In the genomic region with DNA sequence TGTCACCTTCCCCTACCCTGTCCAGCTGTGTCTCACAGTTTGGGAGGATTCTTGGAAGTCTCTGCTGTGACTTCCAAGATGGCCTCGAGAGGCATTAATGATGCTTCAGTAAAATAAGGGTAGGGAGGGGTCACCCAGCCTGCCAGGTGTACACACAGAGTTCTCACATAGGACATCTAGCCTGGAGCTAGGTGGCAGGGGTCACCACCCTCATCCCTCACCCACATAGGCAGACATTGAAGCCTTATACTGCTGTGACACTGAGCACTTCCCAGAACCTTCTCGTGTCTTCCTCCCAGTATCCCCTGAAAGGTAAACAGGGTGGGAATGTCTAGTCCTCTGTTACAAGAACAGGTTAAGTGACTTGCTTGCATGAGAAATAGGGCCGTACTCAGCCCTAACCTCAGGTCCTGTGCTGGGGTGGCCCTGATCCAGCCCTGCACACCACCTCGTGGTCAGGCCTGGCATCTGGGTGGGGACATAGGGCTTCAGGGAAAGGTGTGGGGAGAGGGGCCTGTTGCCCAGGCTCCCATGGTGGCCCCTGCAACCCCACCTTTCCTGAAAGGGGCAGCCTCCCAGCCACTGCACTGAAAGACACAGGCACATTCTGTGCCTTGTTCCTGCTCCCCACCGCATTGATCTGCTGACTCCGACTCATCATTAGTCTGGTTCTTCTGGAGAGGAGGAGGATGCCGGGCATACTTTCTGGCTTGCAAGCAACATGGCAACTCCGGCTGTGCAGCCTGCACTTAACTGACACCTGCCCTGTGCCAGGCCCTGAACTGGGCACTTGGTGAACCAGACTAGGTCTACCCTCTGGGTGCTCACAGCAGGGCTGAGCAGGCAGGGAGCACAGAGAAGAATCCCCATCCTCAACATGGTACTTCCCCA, we compare ENCODE assay signal across 12 cellular contexts. TPM values are rescaled to one million over a fixed set of nuclear protein-coding genes. Genes with fewer than 3 reads are reported as not detected.
DNase-seq lines count a peak whose midpoint lies in the region; ATAC-seq and TF ChIP-seq lines count a peak whose summit lies in the region.
"Had no signal": no experiment of that assay in that cellular context is flagged by ENCODE, and none has a peak within 500 bp of the region (broad histone marks: within the 10 kb centered on the region; RNA-seq: fewer than 3 reads in every experiment).

No MANE protein-coding gene starts in this region.

- H4K5ac ChIP-seq in H9 (ENCODE audit: insufficient read length, low read depth, low read length): no peak overlapping the region

- H3K9me3 ChIP-seq in GM23248 (ENCODE audit: low read depth): no peaks in the 10 kb centered on the region
- H3K9me3 ChIP-seq in SK-N-SH: no peaks in the 10 kb centered on the region
- H3K9me3 ChIP-seq in H9 (ENCODE audit: control insufficient read depth, low read depth, low read length): no peaks in the 10 kb centered on the region
- no peaks in the 10 kb centered on the region for H3K9me3 ChIP-seq in ovary
- H3K9me3 ChIP-seq: testis had no signal

- H3K9me3 Mint-ChIP-seq in stimulated activated effector memory CD8-positive, alpha-beta T cell treated with anti-CD3 and anti-CD28 coated beads, Interleukin-12 subunit alpha, Interleukin-12 subunit beta, amount 100 ng/mL, for 72 hours: no peaks in the 10 kb centered on the region
- H3K9me3 Mint-ChIP-seq in H9: no peaks in the 10 kb centered on the region
- H3K9me3 Mint-ChIP-seq: activated T-helper 2 cell treated with anti-CD3 and anti-CD28 coated beads, Interferon-gamma antibody, Interleukin-2, Interleukin-4, amounts not matched to agents 10 μg/mL and 5 μg/mL and 100 μg/mL, durations not matched to agents 14 hours and 24 hours and 36 hours had no signal

- TF ChIP-seq EP300 in SK-N-SH (IDR thresholded peaks at IDR 0.05; ENCODE audit: borderline replicate concordance in 1 of 2, low read depth in 1 of 2, low read length in 1 of 2): no peak
- TF ChIP-seq EP300 in ovary (IDR thresholded peaks at IDR 0.05): no peak

- TF ChIP-seq POLR2A in ovary (IDR thresholded peaks at IDR 0.05): no peak

- WGBS in GM23248 (ENCODE audit: low coverage in 1 of 2, low lambda C conversion rate in 2 of 2, missing lambda C conversion rate in 2 of 2), 2 experiments: 37 to 41% methylated on average over 8 of the region's 8 CpGs
- WGBS in SK-N-SH (ENCODE audit: low lambda C conversion rate): 66% methylated on average over 7 of the region's 8 CpGs
- WGBS in H9 (ENCODE audit: extremely low coverage, insufficient read length, low lambda C conversion rate): no CpG with 5 or more reads among the region's 8 CpGs
- 68 to 83% (median 76%) methylated on average over 8 of the region's 8 CpGs for WGBS in ovary, 3 donors

- H3F3A ChIP-seq in GM23248 (ENCODE audit: insufficient read depth): 0 out of 2 replicates have a peak, but pooled peaks cover 5% of the 10 kb centered on the region
- H3F3A ChIP-seq in SK-N-SH (replicated peaks; ENCODE audit: insufficient read depth): peaks cover 5% of the 10 kb centered on the region

- H3K14ac ChIP-seq in H9 (ENCODE audit: insufficient read depth, low read length): no peak overlapping the region

- H2AK5ac ChIP-seq in H9 (ENCODE audit: insufficient read length, low read length): no peak overlapping the region

- H3T11ph ChIP-seq in H9 (ENCODE audit: low read length): no peak overlapping the region

- H2BK120ac ChIP-seq in H9 (ENCODE audit: low read depth, low read length, poor library complexity, severe bottlenecking): no peak overlapping the region

- POLR2A ChIA-PET in SK-N-SH (lab: Yijun Ruan, JAX): interaction anchor here (1.0 to 4.3 kb wide), 4 partner anchors 100 to 107 kb away, joined by 3 to 49 read pairs (median 11); partner anchors contain the start of gene CFAP20

- 0 out of 2 replicates have a peak overlapping the region, but pooled peaks have one; percentile 9 for H3K27ac ChIP-seq in GM23248
- H3K27ac ChIP-seq in SK-N-SH (ENCODE audit: low read depth in 2 of 2, low read length in 1 of 2): peak overlapping the region; percentile 51 to 88; a peak in 3 of 4 replicates
- no peak overlapping the region for H3K27ac ChIP-seq in H9 (ENCODE audit: insufficient read length, low read depth, low read length)
- no peak overlapping the region for H3K27ac ChIP-seq in ovary
- H3K27ac ChIP-seq: KMS-11 had no signal

- no peak overlapping the region for H4K8ac ChIP-seq in H9 (replicated peaks; ENCODE audit: insufficient read length, low read depth, low read length)

- no peak overlapping the region for H3K18ac ChIP-seq in H9 (ENCODE audit: insufficient read length, low read depth, low read length)

- no peak overlapping the region for H3K4me3 Mint-ChIP-seq in stimulated activated effector memory CD8-positive, alpha-beta T cell treated with anti-CD3 and anti-CD28 coated beads, Interleukin-12 subunit alpha, Interleukin-12 subunit beta, amount 100 ng/mL, for 72 hours
- H3K4me3 Mint-ChIP-seq in H9: peak overlapping the region in 1 of 2 experiments; percentile 10; a peak in 2 of 5 replicates

- intact Hi-C loops in ovary (cut with DNase I): loop anchor here (5.0 to 10.0 kb wide), 4 partner anchors 100 to 473 kb away; partner anchors contain the start of genes CSNK2A2 (in 2 of the 4) and CFAP20 (in 1 of the 4)

- H3K4me2 ChIP-seq in GM23248 (ENCODE audit: unreplicated experiment) (no peak overlapping the region), SK-N-SH (peak overlapping the region; percentile 61), H9 (ENCODE audit: insufficient read depth, insufficient read length, low read length) (no peak overlapping the region)
- H3K4me2 ChIP-seq: KMS-11 had no signal

- H3K79me1 ChIP-seq in H9 (ENCODE audit: insufficient read depth, low read depth, low read length, poor library complexity, severe bottlenecking): no peaks in the 10 kb centered on the region

- peaks cover 19% of the 10 kb centered on the region for H3K4me1 Mint-ChIP-seq in stimulated activated effector memory CD8-positive, alpha-beta T cell treated with anti-CD3 and anti-CD28 coated beads, Interleukin-12 subunit alpha, Interleukin-12 subunit beta, amount 100 ng/mL, for 72 hours
- H3K4me1 Mint-ChIP-seq in H9: peaks cover 23 to 35% of the 10 kb centered on the region in 2 experiments

- peaks cover 24% of the 10 kb centered on the region for H3K36me3 Mint-ChIP-seq in stimulated activated effector memory CD8-positive, alpha-beta T cell treated with anti-CD3 and anti-CD28 coated beads, Interleukin-12 subunit alpha, Interleukin-12 subunit beta, amount 100 ng/mL, for 72 hours
- H3K36me3 Mint-ChIP-seq in H9 (ENCODE audit: insufficient read depth in 1 of 3, low read depth in 3 of 3): peaks cover 0 to 2% (median 0%) of the 10 kb centered on the region in 3 experiments; a peak in 2 of 7 replicates

- H3K4me3 ChIP-seq in GM23248 (no peak overlapping the region), SK-N-SH (ENCODE audit: low read depth in 2 of 2, low read length in 1 of 2) (no peak overlapping the region), fibroblast of villous mesenchyme (ENCODE audit: low read depth, low read length) (no peak overlapping the region), ovary (no peak overlapping the region)
- H3K4me3 ChIP-seq: testis had no signal

- DNase-seq in GM23248 (peak; percentile 83), SK-N-SH (peak; percentile 11), fibroblast of villous mesenchyme (ENCODE audit: low read depth) (peak; percentile 65), iPS-NIHi11 (ENCODE audit: low spot score) (no peak), H9 (no peak), NCI-H1417 treated with DMSO at 0.1 percent for 48 hours (lab: John Stamatoyannopoulos, UW) (no peak), ovary (no peak)
- no peak for DNase-seq in stimulated activated effector memory CD8-positive, alpha-beta T cell treated with anti-CD3 and anti-CD28 coated beads, Interleukin-12 subunit alpha, Interleukin-12 subunit beta, amount 100 ng/mL, for 72 hours (ENCODE audit: low spot score in 2 of 2)
- DNase-seq: effector CD4-positive, alpha-beta T cell had no signal

- CTCF ChIA-PET in SK-N-SH (lab: Yijun Ruan, JAX): interaction anchor here (0.6 to 7.4 kb wide), 20 partner anchors 11 to 375 kb away, joined by 3 to 123 read pairs (median 4); partner anchors contain the start of genes CFAP20, USB1 and ZNF319

- no peak overlapping the region for H2BK5ac ChIP-seq in H9 (ENCODE audit: insufficient read length, low read length)

- H3K27me3 ChIP-seq in GM23248 (replicated peaks; ENCODE audit: insufficient read depth): no peaks in the 10 kb centered on the region; the same call in 1 of the 2 replicates
- H3K27me3 ChIP-seq in SK-N-SH (ENCODE audit: insufficient read depth): peaks cover 5% of the 10 kb centered on the region; the same call in 1 of the 2 replicates
- H3K27me3 ChIP-seq in H9 (ENCODE audit: insufficient read depth, low read length): no peaks in the 10 kb centered on the region
- H3K27me3 ChIP-seq in ovary: no peaks in the 10 kb centered on the region
- H3K27me3 ChIP-seq: testis had no signal

- peaks cover 15% of the 10 kb centered on the region for H3K4me1 ChIP-seq in GM23248 (ENCODE audit: insufficient read depth)
- peaks cover 13 to 43% of the 10 kb centered on the region in 2 experiments for H3K4me1 ChIP-seq in SK-N-SH (ENCODE audit: control insufficient read depth in 1 of 2, insufficient read depth in 2 of 2, low read depth in 1 of 2, low read length in 1 of 2)
- peaks cover 6% of the 10 kb centered on the region; the same call in 1 of the 2 replicates for H3K4me1 ChIP-seq in H9 (ENCODE audit: insufficient read depth, low read length)
- H3K4me1 ChIP-seq in ovary (ENCODE audit: insufficient read depth): peaks cover 9% of the 10 kb centered on the region

- H3K23me2 ChIP-seq in H9 (ENCODE audit: insufficient read length, low read depth, low read length, poor library complexity, severe bottlenecking): peaks cover 5% of the 10 kb centered on the region

- H4K20me1 ChIP-seq in GM23248 (ENCODE audit: insufficient read depth): no peaks in the 10 kb centered on the region
- no peaks in the 10 kb centered on the region for H4K20me1 ChIP-seq in SK-N-SH (ENCODE audit: insufficient read depth)
- H4K20me1 ChIP-seq in H9 (ENCODE audit: control insufficient read depth, insufficient read depth, insufficient read length): no peaks in the 10 kb centered on the region

- H3K27me3 Mint-ChIP-seq in H9 (ENCODE audit: low read depth): peaks cover 12% of the 10 kb centered on the region

- in situ Hi-C loops in GM23248 (cut with MboI): loop anchor here (10.0 to 25.0 kb wide), 2 partner anchors 293 to 465 kb away; no protein-coding TSS in a partner anchor

- H3K36me3 ChIP-seq in GM23248 (ENCODE audit: low read depth) (no peaks in the 10 kb centered on the region; the same call in 1 of the 2 replicates), SK-N-SH (replicated peaks in 1 of 2; ENCODE audit: control insufficient read depth in 1 of 2, insufficient read depth in 2 of 2, low read length in 1 of 2) (peaks cover 0 to 8% of the 10 kb centered on the region in 2 experiments), ovary (no peaks in the 10 kb centered on the region)

- H3K27ac Mint-ChIP-seq in stimulated activated effector memory CD8-positive, alpha-beta T cell treated with anti-CD3 and anti-CD28 coated beads, Interleukin-12 subunit alpha, Interleukin-12 subunit beta, amount 100 ng/mL, for 72 hours: peak overlapping the region; percentile 62
- H3K27ac Mint-ChIP-seq in H9: no peak overlapping the region
- H3K27ac Mint-ChIP-seq: activated T-helper 2 cell treated with anti-CD3 and anti-CD28 coated beads, Interferon-gamma antibody, Interleukin-2, Interleukin-4, amounts not matched to agents 10 μg/mL and 5 μg/mL and 100 μg/mL, durations not matched to agents 14 hours and 24 hours and 36 hours had no signal

- no peak for TF ChIP-seq CTCF in SK-N-SH (IDR thresholded peaks at IDR 0.05)
- TF ChIP-seq CTCF in fibroblast of villous mesenchyme (IDR thresholded peaks at IDR 0.05; ENCODE audit: insufficient read depth, low read depth, low read length): no peak
- no peak for TF ChIP-seq CTCF in H9 (conservative IDR thresholded peaks at IDR 0.05)
- TF ChIP-seq CTCF in ovary (IDR thresholded peaks at IDR 0.05): no peak

- H3K9ac ChIP-seq in GM23248 (no peak overlapping the region), SK-N-SH (no peak overlapping the region), H9 (ENCODE audit: extremely low read depth, insufficient read length, low read length) (no peak overlapping the region)
- H3K9ac ChIP-seq: KMS-11 had no signal

- H3K79me2 ChIP-seq in GM23248 (ENCODE audit: insufficient read depth): no peaks in the 10 kb centered on the region
- no peaks in the 10 kb centered on the region for H3K79me2 ChIP-seq in SK-N-SH (ENCODE audit: insufficient read depth)
- no peaks in the 10 kb centered on the region for H3K79me2 ChIP-seq in H9 (ENCODE audit: insufficient read depth, low read length)

- TF ChIP-seq RAD21 in SK-N-SH (IDR thresholded peaks at IDR 0.05; ENCODE audit: low read length): no peak

- H2AFZ ChIP-seq in GM23248: no peak overlapping the region
- H2AFZ ChIP-seq in SK-N-SH (ENCODE audit: low read depth): no peak overlapping the region
- no peak overlapping the region for H2AFZ ChIP-seq in H9 (ENCODE audit: low read length)

- no peak overlapping the region for H3K56ac ChIP-seq in H9 (ENCODE audit: insufficient read length, low read depth, low read length)

- H2BK12ac ChIP-seq in H9 (ENCODE audit: insufficient read length, low read depth, low read length): no peak overlapping the region

- H3K9me2 ChIP-seq in GM23248 (ENCODE audit: insufficient read depth) (no peaks in the 10 kb centered on the region), SK-N-SH (no peaks in the 10 kb centered on the region)

- no peak overlapping the region for H2BK20ac ChIP-seq in H9 (ENCODE audit: low read depth, low read length, poor library complexity, severe bottlenecking)

- H4K91ac ChIP-seq in H9 (ENCODE audit: insufficient read length, low read depth, low read length): no peak overlapping the region

- no peak overlapping the region for H2BK15ac ChIP-seq in H9 (ENCODE audit: low read depth, low read length)

- no peak for ATAC-seq in stimulated activated effector memory CD8-positive, alpha-beta T cell treated with anti-CD3 and anti-CD28 coated beads, Interleukin-12 subunit alpha, Interleukin-12 subunit beta, amount 100 ng/mL, for 72 hours

- no peak overlapping the region for H3K4ac ChIP-seq in H9 (ENCODE audit: low read depth, low read length)

- no peak overlapping the region for H3K23ac ChIP-seq in H9 (ENCODE audit: insufficient read length, low read depth, low read length)

RNA-seq across cellular contexts. Expression of gene MMP15, which starts 3.6 kb away (rescaled TPM):
- total RNA-seq in GM23248 (2014; rRNA removed; shearing (Covaris generic)): 1.4 and 1.6 TPM in 2 replicates
- polyA plus RNA-seq in GM23248 (2016; fragmentation: Nextera tagmentation; extraction: Ambion mirVana) (0.39 and 0.45 TPM in 2 replicates), SK-N-SH (2012; rRNA removed) (2.6 and 3.1 TPM in 2 replicates), ovary (1 to 10 TPM; 1.2 to 2.6 TPM)
- 1.1 and 2.2 TPM in 2 replicates for polyA plus RNA-seq in SK-N-SH (2012; cell fraction: cytosol; rRNA removed)
- 3.5 and 3.9 TPM in 2 replicates for polyA plus RNA-seq in SK-N-SH (2012; cell fraction: nucleus; rRNA removed)
- total RNA-seq in fibroblast of villous mesenchyme (2.6 and 2.9 TPM in 2 replicates), H9 (2021) (32.9 and 33.6 TPM in 2 replicates), ovary (1 to 10 TPM in 5 of 7 donors, under 1 TPM in 2; 0.86 to 6.7 (median 2.6) TPM)

RNA-seq across cellular contexts. Expression of gene USB1, which starts 20.7 kb away (rescaled TPM):
- 7.6 and 19.7 TPM in 2 replicates for total RNA-seq in GM23248 (2014; rRNA removed; shearing (Covaris generic))
- 48.4 and 48.6 TPM in 2 replicates for polyA plus RNA-seq in GM23248 (2016; fragmentation: Nextera tagmentation; extraction: Ambion mirVana)
- 87.3 and 94.1 TPM in 2 replicates for polyA plus RNA-seq in SK-N-SH (2012; rRNA removed)
- polyA plus RNA-seq in SK-N-SH (2012; cell fraction: cytosol; rRNA removed): 53.0 and 69.3 TPM in 2 replicates
- 39.0 and 44.4 TPM in 2 replicates for polyA plus RNA-seq in SK-N-SH (2012; cell fraction: nucleus; rRNA removed)
- total RNA-seq in fibroblast of villous mesenchyme: 24.5 and 32.4 TPM in 2 replicates
- 65.0 and 65.6 TPM in 2 replicates for total RNA-seq in H9 (2021)
- total RNA-seq in ovary: 10 to 100 TPM in 6 of 7 donors, 1 to 10 TPM in 1; 8.5 to 30.7 (median 22.5) TPM
- polyA plus RNA-seq in ovary: 10 to 100 TPM; 13.6 to 26.9 TPM

RNA-seq across cellular contexts. Expression of gene ZNF319, which starts 21.4 kb away (rescaled TPM):
- 0.63 and 8.2 TPM in 2 replicates for total RNA-seq in GM23248 (2014; rRNA removed; shearing (Covaris generic))
- polyA plus RNA-seq in GM23248 (2016; fragmentation: Nextera tagmentation; extraction: Ambion mirVana): 4.6 and 4.9 TPM in 2 replicates
- 4.8 and 7.6 TPM in 2 replicates for polyA plus RNA-seq in SK-N-SH (2012; rRNA removed)
- polyA plus RNA-seq in SK-N-SH (2012; cell fraction: cytosol; rRNA removed): 3.2 and 5.1 TPM in 2 replicates
- polyA plus RNA-seq in SK-N-SH (2012; cell fraction: nucleus; rRNA removed): 8.5 and 8.8 TPM in 2 replicates
- 5.5 and 6.0 TPM in 2 replicates for total RNA-seq in fibroblast of villous mesenchyme
- 5.6 and 6.6 TPM in 2 replicates for total RNA-seq in H9 (2021)
- total RNA-seq in ovary: 10 to 100 TPM in 5 of 7 donors, 1 to 10 TPM in 2; 5.6 to 17.8 (median 15.8) TPM
- polyA plus RNA-seq in ovary: 10 to 100 TPM in 1 of 2 donors, 1 to 10 TPM in 1; 6.4 to 11.6 TPM

RNA-seq across cellular contexts. Expression of gene CNGB1, which starts 51.0 kb away (rescaled TPM):
- total RNA-seq in GM23248 (2014; rRNA removed; shearing (Covaris generic)): not detected in 2 replicates
- polyA plus RNA-seq in GM23248 (2016; fragmentation: Nextera tagmentation; extraction: Ambion mirVana) (not detected in 2 replicates), SK-N-SH (2012; rRNA removed) (0.05 TPM in 1 of 2 replicates, not detected in the other), ovary (not detected)
- polyA plus RNA-seq in SK-N-SH (2012; cell fraction: cytosol; rRNA removed): under 0.01 TPM in 1 of 2 replicates, not detected in the other
- 0.05 TPM in 1 of 2 replicates, not detected in the other for polyA plus RNA-seq in SK-N-SH (2012; cell fraction: nucleus; rRNA removed)
- total RNA-seq in fibroblast of villous mesenchyme (not detected in 2 replicates), H9 (2021) (not detected in 2 replicates), ovary (under 1 TPM in 1 of 7 donors, not detected in 6; 0.11 TPM)
- total RNA-seq: activated T-helper 2 cell treated with anti-CD3 and anti-CD28 coated beads, Interferon-gamma antibody, Interleukin-2, Interleukin-4, amounts not matched to agents 10 μg/mL and 5 μg/mL and 100 μg/mL, durations not matched to agents 14 hours and 24 hours and 36 hours had no signal

Comparison
In these comparisons a context has a peak if more than half of its experiments do, and no peak if none do; other contexts are left out.
1. DNase-seq: peak in GM23248 (single experiment), SK-N-SH (single experiment) and fibroblast of villous mesenchyme (single experiment); none in stimulated activated effector memory CD8-positive, alpha-beta T cell treated with anti-CD3 and anti-CD28 coated beads, Interleukin-12 subunit alpha, Interleukin-12 subunit beta, amount 100 ng/mL, for 72 hours (0 of 2), iPS-NIHi11 (single experiment), H9 (single experiment), NCI-H1417 treated with DMSO at 0.1 percent for 48 hours (single experiment) and ovary (0 of 5).
2. H3K27ac ChIP-seq: peak in GM23248 (single experiment) and SK-N-SH (2 of 2); none in H9 (single experiment) and ovary (0 of 2).